ENCODE assay signal across 8 cellular contexts in genomic region chr14:50823051-50823762, GRCh38. TPM values are rescaled to one million over a fixed set of nuclear protein-coding genes. Genes with fewer than 3 reads are reported as not detected.
DNase-seq lines count a peak whose midpoint lies in the region; ATAC-seq and TF ChIP-seq lines count a peak whose summit lies in the region.

No MANE protein-coding gene starts in this region.

- CTCF ChIA-PET in OCI-LY7 (lab: Charles Lee; ENCODE audit: unreplicated experiment), result interaction anchor here (0.8 to 3.7 kb wide), 3 partner anchors 30 to 46 kb away, joined by 3 to 24 read pairs (median 3); no protein-coding TSS in a partner anchor

- peaks cover 23% of the 10 kb centered on the region; the same call in 1 of the 2 replicates for H4K20me1 ChIP-seq in OCI-LY7 (ENCODE audit: insufficient read depth, low read length)

- peaks cover 13% of the 10 kb centered on the region for H3K36me3 Mint-ChIP-seq in endothelial cell (ENCODE audit: low read depth, unreplicated experiment)

- ATAC-seq in GM21717 (IDR thresholded peaks at IDR 0.05; ENCODE audit: unreplicated experiment), result peak; percentile 28

- no peak overlapping the region for H3K4me3 Mint-ChIP-seq in endothelial cell (ENCODE audit: unreplicated experiment)

- DNase-seq in OCI-LY7 (ENCODE audit: low spot score) (peak; percentile 71), left ventricle myocardium inferior (peak; percentile 28), GM20000 (ENCODE audit: low spot score) (no peak), endothelial cell (ENCODE audit: low spot score) (no peak), AG08396 (ENCODE audit: low spot score) (no peak), SKM-1 (lab: John Stamatoyannopoulos, UW; ENCODE audit: unreplicated experiment) (no peak)

- peaks cover 100% of the 10 kb centered on the region for H3K79me2 ChIP-seq in OCI-LY7 (ENCODE audit: insufficient read depth, low read depth, low read length)

- POLR2A ChIA-PET in OCI-LY7 (lab: Charles Lee), result interaction anchor here (0.6 to 18.3 kb wide), 10 partner anchors 13 to 511 kb away, joined by 3 to 404 read pairs (median 4); partner anchors contain the start of genes DMAC2L and L2HGDH

- no peaks in the 10 kb centered on the region for H3K4me1 Mint-ChIP-seq in endothelial cell (ENCODE audit: unreplicated experiment)

- BruUV-seq in OCI-LY7 (replicated peaks; lab: Mats Ljungman, UMichigan), result no TSS peak

- no peak overlapping the region for H3K27ac Mint-ChIP-seq in endothelial cell (ENCODE audit: unreplicated experiment)

- H3K4me1 ChIP-seq in OCI-LY7 (ENCODE audit: insufficient read depth, low read length, poor library complexity, severe bottlenecking) (peaks cover 77% of the 10 kb centered on the region), left ventricle myocardium inferior (peaks cover 47% of the 10 kb centered on the region)

- peak overlapping the region; percentile 94 for H3K4me2 ChIP-seq in OCI-LY7 (ENCODE audit: low read length)

- H3K9me3 ChIP-seq in OCI-LY7 (ENCODE audit: low read length), result no peaks in the 10 kb centered on the region
- no peaks in the 10 kb centered on the region for H3K9me3 ChIP-seq in left ventricle myocardium inferior (replicated peaks)

- H3K27ac ChIP-seq in OCI-LY7 (ENCODE audit: low read depth, low read length, poor library complexity, severe bottlenecking), result peak overlapping the region; percentile 80
- H3K27ac ChIP-seq in left ventricle myocardium inferior (replicated peaks), result peak overlapping the region; percentile 24

- H3K4me3 ChIP-seq in GM08714 (ENCODE audit: low read length), result peak overlapping the region; percentile 72
- peak overlapping the region; percentile 62 for H3K4me3 ChIP-seq in OCI-LY7 (ENCODE audit: low read depth, low read length, poor library complexity, severe bottlenecking)
- H3K4me3 ChIP-seq in left ventricle myocardium inferior, result peak overlapping the region; percentile 6

- no peaks in the 10 kb centered on the region for H3K27me3 ChIP-seq in left ventricle myocardium inferior (ENCODE audit: low read depth)

- TF ChIP-seq CTCF in OCI-LY7 (conservative IDR thresholded peaks at IDR 0.05; ENCODE audit: low read length) (no peak), left ventricle myocardium inferior (IDR thresholded peaks at IDR 0.05; ENCODE audit: borderline replicate concordance) (no peak), GM20000 (IDR thresholded peaks at IDR 0.05; ENCODE audit: extremely low read depth, missing control alignments) (no peak), endothelial cell (IDR thresholded peaks at IDR 0.05; ENCODE audit: unreplicated experiment) (no peak)

- H3K27me3 Mint-ChIP-seq in endothelial cell (ENCODE audit: unreplicated experiment), result peaks cover 1% of the 10 kb centered on the region

- H2AFZ ChIP-seq in OCI-LY7 (ENCODE audit: low read length), result no peak overlapping the region; the same call in 1 of the 2 replicates

- intact Hi-C loops in OCI-LY7 (cut with micrococcal nuclease; ENCODE audit: unreplicated experiment), result loop anchor here (10.0 kb wide), 1 partner anchor 1228 kb away; the partner anchor contains the start of gene LRR1
- intact Hi-C loops in left ventricle myocardium inferior (cut with micrococcal nuclease), result no loop called here

- no peaks in the 10 kb centered on the region for H3K9me3 Mint-ChIP-seq in endothelial cell (ENCODE audit: unreplicated experiment)

- peaks cover 61% of the 10 kb centered on the region for H3K36me3 ChIP-seq in OCI-LY7 (ENCODE audit: insufficient read depth, low read length)
- no peaks in the 10 kb centered on the region for H3K36me3 ChIP-seq in left ventricle myocardium inferior

- no peaks in the 10 kb centered on the region for H3K9me2 ChIP-seq in OCI-LY7 (ENCODE audit: insufficient read depth, low read length)

RNA-seq across cellular contexts. Expression of gene NIN, which starts 7.8 kb away (rescaled TPM):
- total RNA-seq in OCI-LY7 (2014; rRNA removed; shearing (Covaris generic)), result 79.5 and 95.3 TPM in 2 replicates
- total RNA-seq in OCI-LY7 (2022) (157 and 189 TPM in 2 replicates), left ventricle myocardium inferior (27.4 TPM), endothelial cell (ENCODE audit: unreplicated experiment) (50.0 TPM)

RNA-seq across cellular contexts. Expression of gene ABHD12B, which starts 48.6 kb away (rescaled TPM):
- 9.0 and 10.7 TPM in 2 replicates for total RNA-seq in OCI-LY7 (2014; rRNA removed; shearing (Covaris generic))
- total RNA-seq in OCI-LY7 (2022) (6.8 and 13.1 TPM in 2 replicates), left ventricle myocardium inferior (not detected), endothelial cell (ENCODE audit: unreplicated experiment) (2.7 TPM)

Comparison
In these comparisons a context has a peak if more than half of its experiments do, and no peak if none do; other contexts are left out.
1. H3K4me3 ChIP-seq: peak in every context shown above with its lines; median percentile 72 in GM08714; 62 in OCI-LY7; 6 in left ventricle myocardium inferior.
2. DNase-seq: peak in OCI-LY7 (single experiment) and left ventricle myocardium inferior (single experiment); none in GM20000 (single experiment), endothelial cell (single experiment), AG08396 (single experiment) and SKM-1 (single experiment).